1 cellular context compared by ENCODE assay signal in the genomic region with DNA sequence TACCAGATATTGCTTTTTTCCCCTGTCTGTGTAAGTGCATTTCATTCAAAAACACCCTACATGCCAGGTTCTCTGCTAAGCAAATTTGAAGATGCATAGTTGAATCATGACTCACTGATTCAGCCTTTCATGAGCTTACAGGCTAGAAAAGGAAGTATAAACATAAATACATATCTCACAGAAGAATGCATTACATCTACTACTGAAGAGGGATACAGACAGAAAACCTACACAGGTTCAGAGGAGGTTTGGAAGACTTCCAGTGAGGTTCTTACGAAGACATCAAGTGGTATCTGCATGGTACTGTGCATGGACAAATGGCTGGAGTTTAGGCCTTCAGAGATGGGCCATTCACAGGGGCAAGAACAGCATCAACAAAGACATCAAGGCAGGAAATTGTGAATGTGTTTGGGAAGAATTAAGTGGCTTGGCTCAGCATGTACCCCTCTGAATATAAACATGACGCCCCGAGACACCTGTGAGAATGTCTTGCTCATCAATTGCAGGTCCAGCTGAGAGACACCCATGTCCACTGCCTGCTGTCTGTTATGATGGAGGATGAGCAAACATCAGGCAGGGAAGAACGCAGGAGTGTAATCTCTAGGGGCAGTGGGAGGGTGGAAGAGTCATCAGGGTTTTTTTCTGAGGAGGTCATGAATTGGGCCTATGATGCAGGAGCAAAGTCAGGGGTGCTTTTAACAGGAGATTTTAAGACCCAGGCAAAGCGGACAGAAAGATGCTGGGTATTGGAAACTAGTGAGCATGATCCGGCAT.
TF ChIP-seq lines count a peak whose summit lies in the region.

No MANE protein-coding gene starts in this region.

TF ChIP-seq in HepG2, 621 proteins besides CTCF, POLR2A, EP300 and RAD21 (continued from another document and continues in another):
- TF ChIP-seq, protein P1, sequence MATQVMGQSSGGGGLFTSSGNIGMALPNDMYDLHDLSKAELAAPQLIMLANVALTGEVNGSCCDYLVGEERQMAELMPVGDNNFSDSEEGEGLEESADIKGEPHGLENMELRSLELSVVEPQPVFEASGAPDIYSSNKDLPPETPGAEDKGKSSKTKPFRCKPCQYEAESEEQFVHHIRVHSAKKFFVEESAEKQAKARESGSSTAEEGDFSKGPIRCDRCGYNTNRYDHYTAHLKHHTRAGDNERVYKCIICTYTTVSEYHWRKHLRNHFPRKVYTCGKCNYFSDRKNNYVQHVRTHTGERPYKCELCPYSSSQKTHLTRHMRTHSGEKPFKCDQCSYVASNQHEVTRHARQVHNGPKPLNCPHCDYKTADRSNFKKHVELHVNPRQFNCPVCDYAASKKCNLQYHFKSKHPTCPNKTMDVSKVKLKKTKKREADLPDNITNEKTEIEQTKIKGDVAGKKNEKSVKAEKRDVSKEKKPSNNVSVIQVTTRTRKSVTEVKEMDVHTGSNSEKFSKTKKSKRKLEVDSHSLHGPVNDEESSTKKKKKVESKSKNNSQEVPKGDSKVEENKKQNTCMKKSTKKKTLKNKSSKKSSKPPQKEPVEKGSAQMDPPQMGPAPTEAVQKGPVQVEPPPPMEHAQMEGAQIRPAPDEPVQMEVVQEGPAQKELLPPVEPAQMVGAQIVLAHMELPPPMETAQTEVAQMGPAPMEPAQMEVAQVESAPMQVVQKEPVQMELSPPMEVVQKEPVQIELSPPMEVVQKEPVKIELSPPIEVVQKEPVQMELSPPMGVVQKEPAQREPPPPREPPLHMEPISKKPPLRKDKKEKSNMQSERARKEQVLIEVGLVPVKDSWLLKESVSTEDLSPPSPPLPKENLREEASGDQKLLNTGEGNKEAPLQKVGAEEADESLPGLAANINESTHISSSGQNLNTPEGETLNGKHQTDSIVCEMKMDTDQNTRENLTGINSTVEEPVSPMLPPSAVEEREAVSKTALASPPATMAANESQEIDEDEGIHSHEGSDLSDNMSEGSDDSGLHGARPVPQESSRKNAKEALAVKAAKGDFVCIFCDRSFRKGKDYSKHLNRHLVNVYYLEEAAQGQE (IDR thresholded peaks at IDR 0.05; ENCODE audit: borderline replicate concordance in 1 of 2, low read depth in 1 of 2, low read length in 2 of 2): no peak
- TF ChIP-seq NCOA2 (CRISPR knock-in tag; IDR thresholded peaks at IDR 0.05): peak; percentile 29; the same call in 1 of the 2 replicates
- TF ChIP-seq FOSL2 (CRISPR knock-in tag; IDR thresholded peaks at IDR 0.05): peak; percentile 89
- no peak for TF ChIP-seq ZNF34 (CRISPR knock-in tag; IDR thresholded peaks at IDR 0.05; ENCODE audit: borderline replicate concordance)
- TF ChIP-seq, protein P2, sequence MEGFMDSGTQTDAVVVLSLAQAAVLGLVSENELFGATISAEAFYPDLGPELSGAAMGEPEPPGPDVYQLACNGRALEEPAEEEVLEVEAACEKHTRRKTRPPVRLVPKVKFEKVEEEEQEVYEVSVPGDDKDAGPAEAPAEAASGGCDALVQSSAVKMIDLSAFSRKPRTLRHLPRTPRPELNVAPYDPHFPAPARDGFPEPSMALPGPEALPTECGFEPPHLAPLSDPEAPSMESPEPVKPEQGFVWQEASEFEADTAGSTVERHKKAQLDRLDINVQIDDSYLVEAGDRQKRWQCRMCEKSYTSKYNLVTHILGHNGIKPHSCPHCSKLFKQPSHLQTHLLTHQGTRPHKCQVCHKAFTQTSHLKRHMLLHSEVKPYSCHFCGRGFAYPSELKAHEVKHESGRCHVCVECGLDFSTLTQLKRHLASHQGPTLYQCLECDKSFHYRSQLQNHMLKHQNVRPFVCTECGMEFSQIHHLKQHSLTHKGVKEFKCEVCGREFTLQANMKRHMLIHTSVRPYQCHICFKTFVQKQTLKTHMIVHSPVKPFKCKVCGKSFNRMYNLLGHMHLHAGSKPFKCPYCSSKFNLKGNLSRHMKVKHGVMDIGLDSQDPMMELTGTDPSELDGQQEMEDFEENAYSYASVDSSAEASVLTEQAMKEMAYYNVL (CRISPR knock-in tag; IDR thresholded peaks at IDR 0.05; ENCODE audit: borderline replicate concordance): no peak
- no peak for TF ChIP-seq SATB2 (CRISPR knock-in tag; IDR thresholded peaks at IDR 0.05)
- TF ChIP-seq, protein P3, sequence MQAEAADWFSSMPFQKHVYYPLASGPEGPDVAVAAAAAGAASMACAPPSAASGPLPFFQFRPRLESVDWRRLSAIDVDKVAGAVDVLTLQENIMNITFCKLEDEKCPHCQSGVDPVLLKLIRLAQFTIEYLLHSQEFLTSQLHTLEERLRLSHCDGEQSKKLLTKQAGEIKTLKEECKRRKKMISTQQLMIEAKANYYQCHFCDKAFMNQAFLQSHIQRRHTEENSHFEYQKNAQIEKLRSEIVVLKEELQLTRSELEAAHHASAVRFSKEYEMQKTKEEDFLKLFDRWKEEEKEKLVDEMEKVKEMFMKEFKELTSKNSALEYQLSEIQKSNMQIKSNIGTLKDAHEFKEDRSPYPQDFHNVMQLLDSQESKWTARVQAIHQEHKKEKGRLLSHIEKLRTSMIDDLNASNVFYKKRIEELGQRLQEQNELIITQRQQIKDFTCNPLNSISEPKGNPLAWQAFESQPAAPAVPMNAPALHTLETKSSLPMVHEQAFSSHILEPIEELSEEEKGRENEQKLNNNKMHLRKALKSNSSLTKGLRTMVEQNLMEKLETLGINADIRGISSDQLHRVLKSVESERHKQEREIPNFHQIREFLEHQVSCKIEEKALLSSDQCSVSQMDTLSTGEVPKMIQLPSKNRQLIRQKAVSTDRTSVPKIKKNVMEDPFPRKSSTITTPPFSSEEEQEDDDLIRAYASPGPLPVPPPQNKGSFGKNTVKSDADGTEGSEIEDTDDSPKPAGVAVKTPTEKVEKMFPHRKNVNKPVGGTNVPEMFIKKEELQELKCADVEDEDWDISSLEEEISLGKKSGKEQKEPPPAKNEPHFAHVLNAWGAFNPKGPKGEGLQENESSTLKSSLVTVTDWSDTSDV (CRISPR knock-in tag; IDR thresholded peaks at IDR 0.05): no peak
- no peak for TF ChIP-seq ZBTB38 (CRISPR knock-in tag; IDR thresholded peaks at IDR 0.05)
- TF ChIP-seq, protein P4, sequence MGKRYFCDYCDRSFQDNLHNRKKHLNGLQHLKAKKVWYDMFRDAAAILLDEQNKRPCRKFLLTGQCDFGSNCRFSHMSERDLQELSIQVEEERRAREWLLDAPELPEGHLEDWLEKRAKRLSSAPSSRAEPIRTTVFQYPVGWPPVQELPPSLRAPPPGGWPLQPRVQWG (CRISPR knock-in tag; IDR thresholded peaks at IDR 0.05; ENCODE audit: borderline replicate concordance, low read depth): no peak
- TF ChIP-seq, protein P5, sequence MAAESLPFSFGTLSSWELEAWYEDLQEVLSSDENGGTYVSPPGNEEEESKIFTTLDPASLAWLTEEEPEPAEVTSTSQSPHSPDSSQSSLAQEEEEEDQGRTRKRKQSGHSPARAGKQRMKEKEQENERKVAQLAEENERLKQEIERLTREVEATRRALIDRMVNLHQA (CRISPR knock-in tag; IDR thresholded peaks at IDR 0.05): no peak
- no peak for TF ChIP-seq BHLHE40 (IDR thresholded peaks at IDR 0.05; ENCODE audit: low read length)
- TF ChIP-seq, protein P6, sequence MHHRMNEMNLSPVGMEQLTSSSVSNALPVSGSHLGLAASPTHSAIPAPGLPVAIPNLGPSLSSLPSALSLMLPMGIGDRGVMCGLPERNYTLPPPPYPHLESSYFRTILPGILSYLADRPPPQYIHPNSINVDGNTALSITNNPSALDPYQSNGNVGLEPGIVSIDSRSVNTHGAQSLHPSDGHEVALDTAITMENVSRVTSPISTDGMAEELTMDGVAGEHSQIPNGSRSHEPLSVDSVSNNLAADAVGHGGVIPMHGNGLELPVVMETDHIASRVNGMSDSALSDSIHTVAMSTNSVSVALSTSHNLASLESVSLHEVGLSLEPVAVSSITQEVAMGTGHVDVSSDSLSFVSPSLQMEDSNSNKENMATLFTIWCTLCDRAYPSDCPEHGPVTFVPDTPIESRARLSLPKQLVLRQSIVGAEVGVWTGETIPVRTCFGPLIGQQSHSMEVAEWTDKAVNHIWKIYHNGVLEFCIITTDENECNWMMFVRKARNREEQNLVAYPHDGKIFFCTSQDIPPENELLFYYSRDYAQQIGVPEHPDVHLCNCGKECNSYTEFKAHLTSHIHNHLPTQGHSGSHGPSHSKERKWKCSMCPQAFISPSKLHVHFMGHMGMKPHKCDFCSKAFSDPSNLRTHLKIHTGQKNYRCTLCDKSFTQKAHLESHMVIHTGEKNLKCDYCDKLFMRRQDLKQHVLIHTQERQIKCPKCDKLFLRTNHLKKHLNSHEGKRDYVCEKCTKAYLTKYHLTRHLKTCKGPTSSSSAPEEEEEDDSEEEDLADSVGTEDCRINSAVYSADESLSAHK (CRISPR knock-in tag; IDR thresholded peaks at IDR 0.05; ENCODE audit: borderline replicate concordance): no peak
- peak; percentile 41; the same call in 1 of the 2 replicates for TF ChIP-seq ZSCAN9 (CRISPR knock-in tag; IDR thresholded peaks at IDR 0.05; ENCODE audit: borderline replicate concordance)
- TF ChIP-seq, protein P7, sequence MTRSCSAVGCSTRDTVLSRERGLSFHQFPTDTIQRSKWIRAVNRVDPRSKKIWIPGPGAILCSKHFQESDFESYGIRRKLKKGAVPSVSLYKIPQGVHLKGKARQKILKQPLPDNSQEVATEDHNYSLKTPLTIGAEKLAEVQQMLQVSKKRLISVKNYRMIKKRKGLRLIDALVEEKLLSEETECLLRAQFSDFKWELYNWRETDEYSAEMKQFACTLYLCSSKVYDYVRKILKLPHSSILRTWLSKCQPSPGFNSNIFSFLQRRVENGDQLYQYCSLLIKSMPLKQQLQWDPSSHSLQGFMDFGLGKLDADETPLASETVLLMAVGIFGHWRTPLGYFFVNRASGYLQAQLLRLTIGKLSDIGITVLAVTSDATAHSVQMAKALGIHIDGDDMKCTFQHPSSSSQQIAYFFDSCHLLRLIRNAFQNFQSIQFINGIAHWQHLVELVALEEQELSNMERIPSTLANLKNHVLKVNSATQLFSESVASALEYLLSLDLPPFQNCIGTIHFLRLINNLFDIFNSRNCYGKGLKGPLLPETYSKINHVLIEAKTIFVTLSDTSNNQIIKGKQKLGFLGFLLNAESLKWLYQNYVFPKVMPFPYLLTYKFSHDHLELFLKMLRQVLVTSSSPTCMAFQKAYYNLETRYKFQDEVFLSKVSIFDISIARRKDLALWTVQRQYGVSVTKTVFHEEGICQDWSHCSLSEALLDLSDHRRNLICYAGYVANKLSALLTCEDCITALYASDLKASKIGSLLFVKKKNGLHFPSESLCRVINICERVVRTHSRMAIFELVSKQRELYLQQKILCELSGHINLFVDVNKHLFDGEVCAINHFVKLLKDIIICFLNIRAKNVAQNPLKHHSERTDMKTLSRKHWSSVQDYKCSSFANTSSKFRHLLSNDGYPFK (CRISPR knock-in tag; IDR thresholded peaks at IDR 0.05; ENCODE audit: borderline replicate concordance): no peak
- TF ChIP-seq, protein P8, sequence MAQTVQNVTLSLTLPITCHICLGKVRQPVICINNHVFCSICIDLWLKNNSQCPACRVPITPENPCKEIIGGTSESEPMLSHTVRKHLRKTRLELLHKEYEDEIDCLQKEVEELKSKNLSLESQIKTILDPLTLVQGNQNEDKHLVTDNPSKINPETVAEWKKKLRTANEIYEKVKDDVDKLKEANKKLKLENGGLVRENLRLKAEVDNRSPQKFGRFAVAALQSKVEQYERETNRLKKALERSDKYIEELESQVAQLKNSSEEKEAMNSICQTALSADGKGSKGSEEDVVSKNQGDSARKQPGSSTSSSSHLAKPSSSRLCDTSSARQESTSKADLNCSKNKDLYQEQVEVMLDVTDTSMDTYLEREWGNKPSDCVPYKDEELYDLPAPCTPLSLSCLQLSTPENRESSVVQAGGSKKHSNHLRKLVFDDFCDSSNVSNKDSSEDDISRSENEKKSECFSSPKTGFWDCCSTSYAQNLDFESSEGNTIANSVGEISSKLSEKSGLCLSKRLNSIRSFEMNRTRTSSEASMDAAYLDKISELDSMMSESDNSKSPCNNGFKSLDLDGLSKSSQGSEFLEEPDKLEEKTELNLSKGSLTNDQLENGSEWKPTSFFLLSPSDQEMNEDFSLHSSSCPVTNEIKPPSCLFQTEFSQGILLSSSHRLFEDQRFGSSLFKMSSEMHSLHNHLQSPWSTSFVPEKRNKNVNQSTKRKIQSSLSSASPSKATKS (CRISPR knock-in tag; IDR thresholded peaks at IDR 0.05): no peak
- no peak for TF ChIP-seq SNRNP70 (IDR thresholded peaks at IDR 0.05; ENCODE audit: low read depth, low read length)
- TF ChIP-seq, protein P9, sequence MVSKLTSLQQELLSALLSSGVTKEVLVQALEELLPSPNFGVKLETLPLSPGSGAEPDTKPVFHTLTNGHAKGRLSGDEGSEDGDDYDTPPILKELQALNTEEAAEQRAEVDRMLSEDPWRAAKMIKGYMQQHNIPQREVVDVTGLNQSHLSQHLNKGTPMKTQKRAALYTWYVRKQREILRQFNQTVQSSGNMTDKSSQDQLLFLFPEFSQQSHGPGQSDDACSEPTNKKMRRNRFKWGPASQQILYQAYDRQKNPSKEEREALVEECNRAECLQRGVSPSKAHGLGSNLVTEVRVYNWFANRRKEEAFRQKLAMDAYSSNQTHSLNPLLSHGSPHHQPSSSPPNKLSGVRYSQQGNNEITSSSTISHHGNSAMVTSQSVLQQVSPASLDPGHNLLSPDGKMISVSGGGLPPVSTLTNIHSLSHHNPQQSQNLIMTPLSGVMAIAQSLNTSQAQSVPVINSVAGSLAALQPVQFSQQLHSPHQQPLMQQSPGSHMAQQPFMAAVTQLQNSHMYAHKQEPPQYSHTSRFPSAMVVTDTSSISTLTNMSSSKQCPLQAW (CRISPR knock-in tag; IDR thresholded peaks at IDR 0.05): no peak
- no peak for TF ChIP-seq ZBTB7A (CRISPR knock-in tag; IDR thresholded peaks at IDR 0.05)
- TF ChIP-seq MEIS2 (CRISPR knock-in tag; IDR thresholded peaks at IDR 0.05): no peak
- TF ChIP-seq ZNF7 (CRISPR knock-in tag; IDR thresholded peaks at IDR 0.05): no peak
- TF ChIP-seq, protein P10, sequence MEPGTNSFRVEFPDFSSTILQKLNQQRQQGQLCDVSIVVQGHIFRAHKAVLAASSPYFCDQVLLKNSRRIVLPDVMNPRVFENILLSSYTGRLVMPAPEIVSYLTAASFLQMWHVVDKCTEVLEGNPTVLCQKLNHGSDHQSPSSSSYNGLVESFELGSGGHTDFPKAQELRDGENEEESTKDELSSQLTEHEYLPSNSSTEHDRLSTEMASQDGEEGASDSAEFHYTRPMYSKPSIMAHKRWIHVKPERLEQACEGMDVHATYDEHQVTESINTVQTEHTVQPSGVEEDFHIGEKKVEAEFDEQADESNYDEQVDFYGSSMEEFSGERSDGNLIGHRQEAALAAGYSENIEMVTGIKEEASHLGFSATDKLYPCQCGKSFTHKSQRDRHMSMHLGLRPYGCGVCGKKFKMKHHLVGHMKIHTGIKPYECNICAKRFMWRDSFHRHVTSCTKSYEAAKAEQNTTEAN (CRISPR knock-in tag; conservative IDR thresholded peaks at IDR 0.05): no peak
- TF ChIP-seq, protein P11, sequence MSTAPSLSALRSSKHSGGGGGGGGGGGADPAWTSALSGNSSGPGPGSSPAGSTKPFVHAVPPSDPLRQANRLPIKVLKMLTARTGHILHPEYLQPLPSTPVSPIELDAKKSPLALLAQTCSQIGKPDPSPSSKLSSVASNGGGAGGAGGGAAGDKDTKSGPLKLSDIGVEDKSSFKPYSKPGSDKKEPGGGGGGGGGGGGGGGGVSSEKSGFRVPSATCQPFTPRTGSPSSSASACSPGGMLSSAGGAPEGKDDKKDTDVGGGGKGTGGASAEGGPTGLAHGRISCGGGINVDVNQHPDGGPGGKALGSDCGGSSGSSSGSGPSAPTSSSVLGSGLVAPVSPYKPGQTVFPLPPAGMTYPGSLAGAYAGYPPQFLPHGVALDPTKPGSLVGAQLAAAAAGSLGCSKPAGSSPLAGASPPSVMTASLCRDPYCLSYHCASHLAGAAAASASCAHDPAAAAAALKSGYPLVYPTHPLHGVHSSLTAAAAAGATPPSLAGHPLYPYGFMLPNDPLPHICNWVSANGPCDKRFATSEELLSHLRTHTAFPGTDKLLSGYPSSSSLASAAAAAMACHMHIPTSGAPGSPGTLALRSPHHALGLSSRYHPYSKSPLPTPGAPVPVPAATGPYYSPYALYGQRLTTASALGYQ (CRISPR knock-in tag; IDR thresholded peaks at IDR 0.05): no peak
- no peak for TF ChIP-seq ZNF44 (CRISPR knock-in tag; IDR thresholded peaks at IDR 0.05)
- no peak for TF ChIP-seq NAIF1 (CRISPR knock-in tag; IDR thresholded peaks at IDR 0.05; ENCODE audit: borderline replicate concordance)
